ENCODE assay signal across 10 cellular contexts in the genomic region with DNA sequence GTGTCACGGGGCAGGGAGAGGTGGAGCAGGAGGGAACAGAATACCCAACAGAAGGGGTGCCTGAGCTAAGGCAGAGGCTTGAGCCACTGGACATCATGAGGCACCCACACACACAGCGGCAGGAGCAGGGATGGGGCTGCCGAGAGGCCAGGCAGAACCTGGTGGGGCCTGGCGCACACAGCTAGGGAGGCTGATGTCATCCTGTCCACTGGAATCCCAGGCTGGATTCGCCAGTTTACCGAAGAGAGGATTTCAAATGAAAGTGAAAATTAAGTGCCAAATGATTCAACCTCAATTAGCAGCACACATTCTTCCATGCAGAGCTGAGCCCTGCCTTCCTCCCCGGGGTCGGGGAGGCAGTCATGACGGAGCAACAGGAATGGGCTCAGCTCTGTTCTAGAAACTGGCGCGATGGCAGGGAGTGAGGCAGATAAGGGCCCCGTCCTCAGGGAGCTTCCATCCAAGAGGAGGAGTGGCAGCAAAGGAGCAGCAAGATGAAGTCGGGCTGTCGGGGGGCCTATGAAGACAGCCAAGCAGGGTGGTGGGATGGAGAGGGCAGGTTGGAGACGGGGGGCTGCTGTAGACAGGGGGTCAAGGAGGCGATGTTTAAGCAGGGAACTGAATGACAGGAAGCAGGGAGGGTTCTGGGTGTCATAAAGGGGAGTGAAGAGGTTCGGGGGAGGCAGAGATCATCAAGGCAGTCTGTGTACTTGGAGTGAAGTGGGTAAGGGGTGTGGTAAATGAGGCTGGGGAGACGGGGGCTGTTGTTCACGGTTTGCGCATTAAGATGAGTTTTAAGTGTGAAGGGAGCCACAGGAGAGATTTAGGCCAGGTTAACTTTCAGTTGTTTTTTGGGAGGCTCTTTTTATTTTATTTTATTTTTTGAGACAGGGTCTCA. TPM values are rescaled to one million over a fixed set of nuclear protein-coding genes. Genes with fewer than 3 reads are reported as not detected.
DNase-seq lines count a peak whose midpoint lies in the region; ATAC-seq and TF ChIP-seq lines count a peak whose summit lies in the region.
"Had no signal": no experiment of that assay in that cellular context is flagged by ENCODE, and none has a peak within 500 bp of the region (broad histone marks: within the 10 kb centered on the region; RNA-seq: fewer than 3 reads in every experiment).

No MANE protein-coding gene starts in this region.

- no peaks in the 10 kb centered on the region for H3K9me3 ChIP-seq in aorta (ENCODE audit: control insufficient read depth, low read length)
- H3K9me3 ChIP-seq in esophagus muscularis mucosa = no peaks in the 10 kb centered on the region

- no peak for TF ChIP-seq EP300 in esophagus muscularis mucosa (IDR thresholded peaks at IDR 0.05)

- H3K4me3 ChIP-seq in aorta (ENCODE audit: low read length in 2 of 2) = no peak overlapping the region
- no peak overlapping the region for H3K4me3 ChIP-seq in esophagus muscularis mucosa
- H3K4me3 ChIP-seq: SK-N-MC had no signal

- H3K36me3 Mint-ChIP-seq in activated T-cell treated with anti-CD3 and anti-CD28 coated beads, Interleukin-2, amount 50 U/mL, for 72 hours (ENCODE audit: insufficient read depth in 2 of 2) = peaks cover 35 to 65% of the 10 kb centered on the region in 2 donors

- peak in 5 of 6 experiments; percentile 19 to 51 (median 30) for DNase-seq in stimulated activated naive CD4-positive, alpha-beta T cell (lab: John Stamatoyannopoulos, UW)
- DNase-seq in stimulated activated naive CD4-positive, alpha-beta T cell treated with Interleukin-2 at 50 U/mL for 16 hours (lab: John Stamatoyannopoulos, UW) = no peak
- DNase-seq in activated T-cell treated with anti-CD3 and anti-CD28 coated beads, Interleukin-2, amount 50 U/mL, for 72 hours = no peak
- DNase-seq in iris pigment epithelial cell (ENCODE audit: low read depth) = peak; percentile 20
- peak; percentile 34 to 37 for DNase-seq in aorta
- no peak for DNase-seq in esophagus muscularis mucosa (ENCODE audit: extremely low spot score)
- no peak for DNase-seq in NCI-H1417 (lab: John Stamatoyannopoulos, UW)

- H3K4me3 Mint-ChIP-seq in activated T-cell treated with anti-CD3 and anti-CD28 coated beads, Interleukin-2, amount 50 U/mL, for 72 hours = peak overlapping the region; percentile 73 to 98

- TF ChIP-seq POLR2A in esophagus muscularis mucosa (IDR thresholded peaks at IDR 0.05; ENCODE audit: low read depth) = no peak

- H3K27me3 ChIP-seq in aorta (ENCODE audit: control insufficient read depth in 1 of 2, insufficient read depth in 2 of 2, low read length in 1 of 2) (no peaks in the 10 kb centered on the region), esophagus muscularis mucosa (peaks cover 0 to 100% (median 12%) of the 10 kb centered on the region in 4 donors)

- no peak for TF ChIP-seq CTCF in esophagus muscularis mucosa (IDR thresholded peaks at IDR 0.05)

- no peaks in the 10 kb centered on the region for H3K9me3 Mint-ChIP-seq in activated T-cell treated with anti-CD3 and anti-CD28 coated beads, Interleukin-2, amount 50 U/mL, for 72 hours

- H3K27ac Mint-ChIP-seq in activated T-cell treated with anti-CD3 and anti-CD28 coated beads, Interleukin-2, amount 50 U/mL, for 72 hours = peak overlapping the region; percentile 78

- H3K4me1 Mint-ChIP-seq in activated T-cell treated with anti-CD3 and anti-CD28 coated beads, Interleukin-2, amount 50 U/mL, for 72 hours (ENCODE audit: low read depth) = peaks cover 100% of the 10 kb centered on the region

- H3K27ac ChIP-seq in aorta (ENCODE audit: low read depth in 1 of 2, low read length in 2 of 2) = no peak overlapping the region
- H3K27ac ChIP-seq in esophagus muscularis mucosa (replicated peaks in 1 of 4) = no peak overlapping the region
- H3K27ac ChIP-seq: SK-N-MC had no signal

- WGBS in aorta, 2 donors = 71% methylated on average over 20 of the region's 20 CpGs
- 78% methylated on average over 20 of the region's 20 CpGs for WGBS in esophagus muscularis mucosa

- intact Hi-C loops in aorta (cut with DNase I) (no loop called here), esophagus muscularis mucosa (cut with DNase I) (no loop called here)

- H3K27me3 Mint-ChIP-seq in activated T-cell treated with anti-CD3 and anti-CD28 coated beads, Interleukin-2, amount 50 U/mL, for 72 hours (ENCODE audit: low read depth) = no peaks in the 10 kb centered on the region

- H3K36me3 ChIP-seq in aorta (ENCODE audit: control insufficient read depth in 1 of 2, insufficient read depth in 2 of 2, low read length in 1 of 2) = no peaks in the 10 kb centered on the region
- no peaks in the 10 kb centered on the region for H3K36me3 ChIP-seq in esophagus muscularis mucosa

- ATAC-seq in activated T-cell treated with anti-CD3 and anti-CD28 coated beads, Interleukin-2, amount 50 U/mL, for 72 hours (replicated peaks in 1 of 2) = no peak
- no peak for ATAC-seq in aorta (ENCODE audit: low FRiP score)
- no peak for ATAC-seq in HG02973 (IDR thresholded peaks at IDR 0.05; ENCODE audit: unreplicated experiment)

- H3K4me1 ChIP-seq in aorta (ENCODE audit: control insufficient read depth in 1 of 2, insufficient read depth in 2 of 2, low read length in 2 of 2) = no peaks in the 10 kb centered on the region
- H3K4me1 ChIP-seq in esophagus muscularis mucosa = no peaks in the 10 kb centered on the region

RNA-seq across cellular contexts. Expression of gene RAC2, which starts 6.4 kb away (rescaled TPM):
- 100 to 1,000 TPM; 620 to 681 TPM for total RNA-seq in activated T-cell treated with anti-CD3 and anti-CD28 coated beads, Interleukin-2, amount 50 U/mL, for 72 hours
- 10 to 100 TPM; 16.8 to 19.8 TPM for total RNA-seq in aorta
- 10 to 100 TPM in 1 of 2 donors, 1 to 10 TPM in 1; 3.6 to 14.5 TPM for polyA plus RNA-seq in aorta
- total RNA-seq in esophagus muscularis mucosa = 10 to 100 TPM in 1 of 4 donors, 1 to 10 TPM in 3; 4.1 to 21.9 (median 7.2) TPM

RNA-seq across cellular contexts. Expression of gene SSTR3, which starts 25.3 kb away (rescaled TPM):
- total RNA-seq in activated T-cell treated with anti-CD3 and anti-CD28 coated beads, Interleukin-2, amount 50 U/mL, for 72 hours = 10 to 100 TPM in 1 of 2 donors, 1 to 10 TPM in 1; 10.0 to 14.6 TPM
- total RNA-seq in aorta (not detected), esophagus muscularis mucosa (not detected)
- not detected for polyA plus RNA-seq in aorta

RNA-seq across cellular contexts. Expression of gene CYTH4, which starts 44.7 kb away (rescaled TPM):
- 10 to 100 TPM; 71.9 to 87.5 TPM for total RNA-seq in activated T-cell treated with anti-CD3 and anti-CD28 coated beads, Interleukin-2, amount 50 U/mL, for 72 hours
- total RNA-seq in aorta (10 to 100 TPM; 28.2 to 68.7 TPM), esophagus muscularis mucosa (10 to 100 TPM in 2 of 4 donors, 1 to 10 TPM in 2; 5.1 to 27.3 (median 9.4) TPM)
- 10 to 100 TPM in 1 of 2 donors, 1 to 10 TPM in 1; 4.5 to 15.9 TPM for polyA plus RNA-seq in aorta
- total RNA-seq: progenitor cell of endocrine pancreas had no signal

RNA-seq across cellular contexts. Expression of gene C1QTNF6, which starts 49.6 kb away (rescaled TPM):
- total RNA-seq in activated T-cell treated with anti-CD3 and anti-CD28 coated beads, Interleukin-2, amount 50 U/mL, for 72 hours = 10 to 100 TPM; 22.7 to 30.0 TPM
- total RNA-seq in aorta (1 to 10 TPM; 2.4 to 7.0 TPM), esophagus muscularis mucosa (1 to 10 TPM in 3 of 4 donors, under 1 TPM in 1; 0.83 to 2.9 (median 1.3) TPM)
- polyA plus RNA-seq in aorta = 10 to 100 TPM in 1 of 2 donors, 1 to 10 TPM in 1; 3.1 to 11.9 TPM

Comparison
In these comparisons a context has a peak if more than half of its experiments do, and no peak if none do; other contexts are left out.
1. DNase-seq: peak in stimulated activated naive CD4-positive, alpha-beta T cell (5 of 6), iris pigment epithelial cell (single experiment) and aorta (2 of 2); none in stimulated activated naive CD4-positive, alpha-beta T cell treated with Interleukin-2 at 50 U/mL for 16 hours (single experiment), activated T-cell treated with anti-CD3 and anti-CD28 coated beads, Interleukin-2, amount 50 U/mL, for 72 hours (0 of 2), esophagus muscularis mucosa (single experiment) and NCI-H1417 (0 of 3).
2. RNA of gene RAC2, which starts 6.4 kb away (total RNA-seq): 620 to 681 TPM in activated T-cell treated with anti-CD3 and anti-CD28 coated beads, Interleukin-2, amount 50 U/mL, for 72 hours; 16.8 to 19.8 TPM in aorta and 4.1 to 21.9 TPM in esophagus muscularis mucosa; every median in the first group is over 10 times any median in the second.
3. RNA of gene SSTR3, which starts 25.3 kb away (total RNA-seq): 10.0 to 14.6 TPM in activated T-cell treated with anti-CD3 and anti-CD28 coated beads, Interleukin-2, amount 50 U/mL, for 72 hours; not detected in aorta and not detected in esophagus muscularis mucosa; every median in the first group is over 10 times any median in the second.